Comparison of ENCODE assay signal across 16 cellular contexts in the genomic region with DNA sequence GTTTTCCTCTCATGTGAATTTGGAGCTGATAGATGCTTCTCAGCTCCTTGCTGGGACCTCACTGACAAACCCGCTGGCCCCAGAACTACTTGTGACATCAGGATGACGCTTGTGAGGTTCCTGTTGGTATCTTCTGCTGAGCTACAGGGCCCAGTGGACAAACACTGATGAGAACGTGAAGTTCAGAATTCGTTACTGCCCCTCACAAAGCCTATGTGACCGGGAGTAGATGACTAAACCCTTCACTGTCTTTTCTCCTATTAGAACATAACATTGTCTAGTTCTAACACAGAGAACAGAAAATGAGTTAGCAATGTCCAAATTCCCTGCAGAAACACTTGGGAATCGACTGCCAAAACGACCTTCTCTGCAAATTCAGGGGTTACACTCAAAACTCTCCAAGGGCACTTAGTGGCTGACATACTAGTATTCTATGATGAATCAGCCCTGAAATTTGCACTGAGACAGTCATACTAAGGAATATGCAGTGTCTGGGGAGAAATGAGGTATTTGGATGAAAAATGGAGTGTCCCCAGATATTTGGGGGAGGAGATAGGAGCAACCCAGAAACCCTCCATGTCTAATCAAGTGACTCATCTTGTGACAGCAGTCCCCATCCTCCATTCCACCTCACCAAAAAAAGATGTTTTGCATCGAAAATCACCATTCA.
DNase-seq lines count a peak whose midpoint lies in the region; ATAC-seq, FAIRE-seq and TF ChIP-seq lines count a peak whose summit lies in the region.
"Had no signal": no experiment of that assay in that cellular context is flagged by ENCODE, and none has a peak within 500 bp of the region (broad histone marks: within the 10 kb centered on the region; RNA-seq: fewer than 3 reads in every experiment).

No MANE protein-coding gene starts in this region.

- no peaks in the 10 kb centered on the region for H4K20me1 ChIP-seq in PC-3 (ENCODE audit: low read length)

- no peaks in the 10 kb centered on the region for H3F3A ChIP-seq in PC-3 (ENCODE audit: low read length, unreplicated experiment)

- H3K9me2 ChIP-seq in PC-3 (replicated peaks; ENCODE audit: low read length), result no peaks in the 10 kb centered on the region

- no peak for FAIRE-seq in A549 (lab: Jason Lieb, UNC)

- no peak overlapping the region for H3K9ac ChIP-seq in PC-3 (ENCODE audit: low read length)

- 85% methylated on average over 8 of the region's 8 CpGs for WGBS in A549 (ENCODE audit: missing lambda C conversion rate)

- no peaks in the 10 kb centered on the region for H3K79me2 ChIP-seq in PC-3 (ENCODE audit: low read length)

- H3K36me3 ChIP-seq in PC-3 (ENCODE audit: low read depth, low read length), result no peaks in the 10 kb centered on the region
- H3K36me3 ChIP-seq: cardiac muscle cell, stomach had no signal

- H3K4me2 ChIP-seq in A549, result 0 out of 3 replicates have a peak overlapping the region, but pooled peaks have one; percentile 7
- no peak overlapping the region for H3K4me2 ChIP-seq in PC-3 (ENCODE audit: low read length)

- DNase-seq in A549 (ENCODE audit: low read depth in 1 of 2, low spot score in 1 of 2) (no peak), HT1080 (ENCODE audit: low read depth) (peak; percentile 31), dedifferentiated amniotic fluid mesenchymal stem cell (ENCODE audit: extremely low spot score) (peak; percentile 24), kidney tubule cell (ENCODE audit: low spot score) (peak; percentile 15), PC-3 (no peak), T-helper 2 cell (no peak), NCI-H2081 (lab: John Stamatoyannopoulos, UW) (no peak)
- DNase-seq: 8988T; activated CD8-positive, alpha-beta memory T cell treated with anti-CD3 and anti-CD28 coated beads for 24 hours; activated effector memory CD4-positive, alpha-beta T cell treated with anti-CD3 and anti-CD28 coated beads, Interleukin-2, amount 50 U/mL, for 16 hours; Calu3; mammary epithelial cell; NCI-H2107; stomach had no signal

- POLR2A ChIA-PET in A549 (lab: Yijun Ruan, JAX) (no interaction called here), PC-3 (lab: Charles Lee; ENCODE audit: unreplicated experiment) (no interaction called here)

- no peaks in the 10 kb centered on the region; the same call in 2 of the 3 replicates for H3K9me3 ChIP-seq in A549
- no peaks in the 10 kb centered on the region for H3K9me3 ChIP-seq in PC-3 (ENCODE audit: low read length)
- H3K9me3 ChIP-seq: stomach had no signal

- H3K27ac ChIP-seq in A549, result peak overlapping the region; percentile 98
- no peak overlapping the region for H3K27ac ChIP-seq in PC-3 (ENCODE audit: low read length)
- H3K27ac ChIP-seq: cardiac muscle cell, stomach had no signal

- intact Hi-C loops in PC-3 (cut with micrococcal nuclease), result no loop called here

- H3K4me3 ChIP-seq in A549 (no peak overlapping the region), PC-3 (ENCODE audit: low read length) (no peak overlapping the region)
- H3K4me3 ChIP-seq: cardiac muscle cell, stomach had no signal

- TF ChIP-seq EP300 in A549 (IDR thresholded peaks at IDR 0.05), result no peak

- TF ChIP-seq CTCF in A549 (IDR thresholded peaks at IDR 0.05) (no peak), PC-3 (conservative IDR thresholded peaks at IDR 0.05; ENCODE audit: low read depth, low read length) (no peak)

- H3K4me1 ChIP-seq in A549 (peaks cover 53% of the 10 kb centered on the region), PC-3 (ENCODE audit: insufficient read depth, low read length) (0 out of 2 replicates have a peak, but pooled peaks cover 2% of the 10 kb centered on the region)

- CTCF ChIA-PET in A549 (lab: Yijun Ruan, JAX) (no interaction called here), PC-3 (lab: Charles Lee) (no interaction called here)

- TF ChIP-seq POLR2A in A549 (IDR thresholded peaks at IDR 0.05; ENCODE audit: low read length), result no peak

- H3K27me3 ChIP-seq in PC-3 (ENCODE audit: low read length), result no peaks in the 10 kb centered on the region
- H3K27me3 ChIP-seq: cardiac muscle cell, stomach had no signal

- no peak overlapping the region for H2AFZ ChIP-seq in PC-3 (ENCODE audit: low read length)

- no TSS peak for BruUV-seq in PC-3 (replicated peaks; lab: Mats Ljungman, UMichigan)

- TF ChIP-seq RAD21 in A549 (conservative IDR thresholded peaks at IDR 0.05 in 1 of 2, IDR thresholded peaks at IDR 0.05 in 1 of 2), result no peak

- ATAC-seq in A549, result no peak
- no peak for ATAC-seq in GM18907 (IDR thresholded peaks at IDR 0.05; ENCODE audit: unreplicated experiment)
- no peak for ATAC-seq in PC-3

TF ChIP-seq in A549, 52 proteins besides CTCF, POLR2A, EP300 and RAD21:
- no peak for TF ChIP-seq FOSL2 (IDR thresholded peaks at IDR 0.05)
- TF ChIP-seq FOSL2 (CRISPR knock-in tag; IDR thresholded peaks at IDR 0.05), result peak; percentile 24; the same call in 1 of the 2 replicates
- TF ChIP-seq, protein P1, sequence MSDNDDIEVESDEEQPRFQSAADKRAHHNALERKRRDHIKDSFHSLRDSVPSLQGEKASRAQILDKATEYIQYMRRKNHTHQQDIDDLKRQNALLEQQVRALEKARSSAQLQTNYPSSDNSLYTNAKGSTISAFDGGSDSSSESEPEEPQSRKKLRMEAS (IDR thresholded peaks at IDR 0.05), result no peak
TF ChIP-seq in A549: peak in this region for 1.

Comparison
In these comparisons a context has a peak if more than half of its experiments do, and no peak if none do; other contexts are left out.
1. DNase-seq: peak in HT1080 (single experiment), dedifferentiated amniotic fluid mesenchymal stem cell (single experiment) and kidney tubule cell (single experiment); none in A549 (0 of 2), PC-3 (single experiment), T-helper 2 cell (0 of 5) and NCI-H2081 (0 of 2).